24 cellular contexts compared by ENCODE assay signal in genomic region chr14:83006071-83006670, GRCh38.
DNase-seq lines count a peak whose midpoint lies in the region; ATAC-seq, FAIRE-seq and TF ChIP-seq lines count a peak whose summit lies in the region.
"Had no signal": no experiment of that assay in that cellular context is flagged by ENCODE, and none has a peak within 500 bp of the region (broad histone marks: within the 10 kb centered on the region; RNA-seq: fewer than 3 reads in every experiment).

No MANE protein-coding gene starts in this region.

- no peaks in the 10 kb centered on the region for H3K27me3 Mint-ChIP-seq in endodermal cell (ENCODE audit: insufficient read depth)

- H3K27me3 ChIP-seq in endodermal cell (ENCODE audit: control insufficient read depth, insufficient read depth, low read length, poor library complexity, severe bottlenecking): no peaks in the 10 kb centered on the region
- H3K27me3 ChIP-seq in small intestine (ENCODE audit: control insufficient read depth in 2 of 2, insufficient read depth in 2 of 2, low read length in 2 of 2): no peaks in the 10 kb centered on the region
- no peaks in the 10 kb centered on the region for H3K27me3 ChIP-seq in trophoblast cell (ENCODE audit: insufficient read depth, low read length)
- H3K27me3 ChIP-seq: BLaER1 had no signal

- H3K79me2 ChIP-seq in trophoblast cell (ENCODE audit: control insufficient read depth, insufficient read depth, low read length, poor library complexity): no peaks in the 10 kb centered on the region

- H3K27ac ChIP-seq in endodermal cell (ENCODE audit: low read depth, low read length): no peak overlapping the region
- H3K27ac ChIP-seq in small intestine (ENCODE audit: low read depth in 1 of 2, low read length in 1 of 2): no peak overlapping the region
- H3K27ac ChIP-seq in trophoblast cell (ENCODE audit: low read depth, low read length): no peak overlapping the region
- H3K27ac ChIP-seq: BLaER1 had no signal

- H3K9me3 ChIP-seq in endodermal cell (ENCODE audit: control insufficient read depth, low read length) (peaks cover 31% of the 10 kb centered on the region), small intestine (ENCODE audit: control insufficient read depth, low read depth) (no peaks in the 10 kb centered on the region), trophoblast cell (ENCODE audit: insufficient read depth, low read depth, low read length) (peaks cover 3% of the 10 kb centered on the region)
- H3K9me3 ChIP-seq: SK-N-SH had no signal

- H3K9me3 Mint-ChIP-seq in endodermal cell: peaks cover 37% of the 10 kb centered on the region

- no peak overlapping the region for H4K12ac ChIP-seq in trophoblast cell (ENCODE audit: low read depth, low read length)

- H3K27ac Mint-ChIP-seq in endodermal cell: no peak overlapping the region
- H3K27ac Mint-ChIP-seq: CD8-positive, alpha-beta T cell; HFFc6 had no signal

- H3K36me3 ChIP-seq in endodermal cell (ENCODE audit: control insufficient read depth, insufficient read depth, low read length) (no peaks in the 10 kb centered on the region), small intestine (ENCODE audit: control insufficient read depth in 2 of 2, insufficient read depth in 2 of 2, low read length in 2 of 2) (no peaks in the 10 kb centered on the region), trophoblast cell (ENCODE audit: control insufficient read depth in 1 of 2, insufficient read depth in 2 of 2, low read length in 2 of 2) (peaks cover 0 to 2% of the 10 kb centered on the region in 2 experiments)
- H3K36me3 ChIP-seq: BLaER1 had no signal

- no peak overlapping the region for H3K4me3 Mint-ChIP-seq in endodermal cell
- H3K4me3 Mint-ChIP-seq: CD8-positive, alpha-beta T cell; HFFc6 had no signal

- H2BK5ac ChIP-seq in trophoblast cell (ENCODE audit: low read depth, low read length, poor library complexity): no peak overlapping the region

- no peaks in the 10 kb centered on the region for H3K79me1 ChIP-seq in trophoblast cell (ENCODE audit: low read length)

- FAIRE-seq in small intestine (lab: Jason Lieb, UNC): no peak
- FAIRE-seq: GM12891, GM18507, K562 had no signal

- no peak overlapping the region for H2BK12ac ChIP-seq in trophoblast cell (ENCODE audit: low read length)

- no peak overlapping the region for H2AK5ac ChIP-seq in trophoblast cell (ENCODE audit: low read length)

- no peaks in the 10 kb centered on the region for H3K4me1 ChIP-seq in endodermal cell (ENCODE audit: control insufficient read depth, insufficient read depth, low read length)
- no peaks in the 10 kb centered on the region for H3K4me1 ChIP-seq in small intestine (ENCODE audit: control insufficient read depth in 2 of 2, insufficient read depth in 1 of 2, low read depth in 1 of 2, low read length in 1 of 2)
- no peaks in the 10 kb centered on the region for H3K4me1 ChIP-seq in trophoblast cell (ENCODE audit: control insufficient read depth in 1 of 2, insufficient read depth in 2 of 2, low read length in 2 of 2)
- H3K4me1 ChIP-seq: BLaER1 had no signal

- no peak for TF ChIP-seq CTCF in endodermal cell (conservative IDR thresholded peaks at IDR 0.05)

- H2BK120ac ChIP-seq in trophoblast cell (ENCODE audit: insufficient read depth, low read length, poor library complexity): no peak overlapping the region

- H3K4ac ChIP-seq in trophoblast cell (ENCODE audit: low read depth, low read length): no peak overlapping the region

- WGBS in endodermal cell (ENCODE audit: insufficient coverage in 1 of 2, insufficient read length in 1 of 2), 2 experiments: 59% methylated on average over 1 of the region's 1 CpG; no CpG with 5 or more reads in 1 of the 2 experiments
- WGBS in small intestine, 3 donors: 17 to 53% (median 21%) methylated on average over 1 of the region's 1 CpG
- WGBS in trophoblast cell (ENCODE audit: extremely low coverage, insufficient coverage, insufficient read length): no CpG with 5 or more reads among the region's 1 CpG

- H3K18ac ChIP-seq in trophoblast cell (ENCODE audit: low read length): no peak overlapping the region

- peaks cover 5% of the 10 kb centered on the region for H3K36me3 Mint-ChIP-seq in endodermal cell (ENCODE audit: low read depth)
- H3K36me3 Mint-ChIP-seq: CD8-positive, alpha-beta T cell had no signal

- no peak overlapping the region for H3K9ac ChIP-seq in endodermal cell (ENCODE audit: extremely low read depth, low read length, poor library complexity, severe bottlenecking)
- H3K9ac ChIP-seq in trophoblast cell (ENCODE audit: low read length): no peak overlapping the region
- H3K9ac ChIP-seq: BLaER1, SK-N-SH had no signal

- no peak overlapping the region for H3K4me2 ChIP-seq in trophoblast cell (ENCODE audit: low read length)
- H3K4me2 ChIP-seq: BLaER1, SK-N-SH had no signal

- no peak overlapping the region for H4K8ac ChIP-seq in trophoblast cell (ENCODE audit: low read depth, low read length)

- H2AFZ ChIP-seq in trophoblast cell (ENCODE audit: insufficient read depth, low read length, poor library complexity): no peak overlapping the region

- peaks cover 23% of the 10 kb centered on the region for H3K4me1 Mint-ChIP-seq in endodermal cell

- H3K14ac ChIP-seq in trophoblast cell (ENCODE audit: low read length): no peak overlapping the region

- no peak overlapping the region for H3K4me3 ChIP-seq in endodermal cell (ENCODE audit: low read length)
- H3K4me3 ChIP-seq in small intestine (ENCODE audit: low read depth in 1 of 2, low read length in 2 of 2): no peak overlapping the region
- no peak overlapping the region for H3K4me3 ChIP-seq in trophoblast cell (ENCODE audit: low read depth, low read length)
- H3K4me3 ChIP-seq: BLaER1, K562 had no signal

- no peak overlapping the region for H3K23ac ChIP-seq in trophoblast cell (ENCODE audit: low read length)

- ATAC-seq in GM21381 (IDR thresholded peaks at IDR 0.05; ENCODE audit: unreplicated experiment): no peak
- ATAC-seq: CD8-positive, alpha-beta T cell; K562; Panc1; Right ventricle myocardium inferior had no signal

- peak; percentile 38 for DNase-seq in NCI-H2171 treated with DMSO at 0.1 percent for 48 hours (lab: John Stamatoyannopoulos, UW)
- no peak for DNase-seq in NCI-H2171 (lab: John Stamatoyannopoulos, UW)
- peak; percentile 49 for DNase-seq in NCI-H69 (lab: John Stamatoyannopoulos, UW)
- DNase-seq in endodermal cell: peak; percentile 41
- DNase-seq in small intestine: peak; percentile 63
- no peak for DNase-seq in trophoblast cell
- DNase-seq in superior temporal gyrus (ENCODE audit: extremely low spot score): no peak
- DNase-seq: 8988T; CD8-positive, alpha-beta T cell; GF-D8; HFFc6; MV-4-11; NCI-H1436; NCI-H2029 treated with DMSO at 0.1 percent for 48 hours; NCI-H446 treated with DMSO at 0.1 percent for 48 hours; NCI-H748 treated with DMSO at 0.1 percent for 48 hours; SK-N-SH had no signal

- no peak overlapping the region for H4K91ac ChIP-seq in trophoblast cell (ENCODE audit: low read depth, low read length)

Comparison
In these comparisons a context has a peak if more than half of its experiments do, and no peak if none do; other contexts are left out.
1. DNase-seq: peak in NCI-H2171 treated with DMSO at 0.1 percent for 48 hours (single experiment), NCI-H69 (single experiment), endodermal cell (single experiment) and small intestine (single experiment); none in NCI-H2171 (single experiment), trophoblast cell (0 of 2) and superior temporal gyrus (single experiment).